ENCODE assay signal across 8 cellular contexts in the genomic region with DNA sequence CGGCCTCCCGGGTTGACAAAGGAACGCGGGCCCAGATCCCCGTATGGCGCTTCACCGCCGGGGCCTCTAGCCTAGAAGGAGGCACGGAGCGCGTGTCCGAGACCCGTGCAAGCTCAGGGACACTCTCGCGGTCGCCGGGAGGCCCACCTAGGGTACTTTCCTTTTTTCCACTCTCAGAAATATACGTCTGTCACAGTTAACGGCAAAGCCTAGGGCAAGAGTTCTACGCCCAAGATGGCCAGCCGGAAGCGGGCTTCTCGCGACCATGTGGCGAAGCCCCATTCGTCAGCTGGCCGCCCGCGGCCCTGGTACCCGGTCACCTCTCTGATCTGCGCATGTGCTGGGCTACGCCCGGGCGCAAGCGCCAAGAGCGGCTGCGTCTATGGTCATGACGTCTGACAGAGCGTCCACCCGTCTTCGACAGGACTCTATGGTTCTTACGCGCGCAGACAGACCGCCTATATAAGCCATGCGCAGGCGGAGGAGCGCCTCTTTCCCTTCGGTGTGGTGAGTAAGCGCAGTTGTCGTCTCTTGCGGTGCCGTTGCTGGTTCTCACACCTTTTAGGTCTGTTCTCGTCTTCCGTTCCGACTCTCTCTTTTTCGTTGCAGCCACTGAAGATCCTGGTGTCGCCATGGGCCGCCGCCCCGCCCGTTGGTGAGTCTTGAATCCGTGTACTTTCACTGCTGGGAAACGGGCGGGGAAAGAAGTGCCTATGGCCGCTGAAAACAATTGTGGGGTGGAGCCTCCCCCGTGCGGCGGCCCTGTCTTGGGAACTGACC. TPM values are rescaled to one million over a fixed set of nuclear protein-coding genes. Genes with fewer than 3 reads are reported as not detected.
DNase-seq lines count a peak whose midpoint lies in the region; ATAC-seq and TF ChIP-seq lines count a peak whose summit lies in the region.

TSS of gene RPL10 (plus strand) at position 490 of the 780 bp plus-strand sequence. CDS start at position 633, 143 bp downstream.

- peak within 1 kb of the TSS; percentile 36 for H4K91ac ChIP-seq in H9 (ENCODE audit: insufficient read length, low read depth, low read length)

- no CpG with 5 or more reads among the region's 69 CpGs for WGBS in H9 (ENCODE audit: extremely low coverage, insufficient read length, low lambda C conversion rate)

- H3K36me3 Mint-ChIP-seq in H9 (ENCODE audit: insufficient read depth in 1 of 3, low read depth in 3 of 3), result peaks cover 30 to 40% (median 30%) of the 10 kb centered on the region in 3 experiments
- peaks cover 13 to 26% (median 16%) of the 10 kb centered on the region in 3 donors for H3K36me3 Mint-ChIP-seq in naive thymus-derived CD8-positive, alpha-beta T cell
- H3K36me3 Mint-ChIP-seq in stimulated activated naive B cell treated with anti-CD40 and anti-IgM and Interleukin-4, amounts not matched to agents 10 μg/mL and 1 μg/mL and 100 μg/mL, for 72 hours, result peaks cover 31 to 35% of the 10 kb centered on the region in 2 donors

- DNase-seq in ELR (ENCODE audit: low read depth), result peak; percentile 94
- DNase-seq in H9, result peak; percentile 95
- peak; percentile 94 for DNase-seq in MG63
- peak; percentile 84 to 89 for DNase-seq in SHP77 (lab: John Stamatoyannopoulos, UW)
- peak; percentile 82 for DNase-seq in activated T-helper 9 cell treated with anti-CD3 and anti-CD28 coated beads, Interleukin-2, amount 50 U/mL, for 16 hours (ENCODE audit: low read depth)
- peak; percentile 96 for DNase-seq in fibroblast of mammary gland (ENCODE audit: low read depth)
- DNase-seq in naive thymus-derived CD8-positive, alpha-beta T cell, result peak; percentile 64 to 96 (median 87)
- DNase-seq in stimulated activated naive B cell treated with anti-CD40 and anti-IgM and Interleukin-4, amounts not matched to agents 10 μg/mL and 1 μg/mL and 100 μg/mL, for 72 hours, result peak; percentile 94

- H2BK5ac ChIP-seq in H9 (ENCODE audit: insufficient read length, low read length), result peak within 1 kb of the TSS; percentile 85

- peak within 1 kb of the TSS; percentile 96 to 97 for H3K4me3 Mint-ChIP-seq in H9
- peak within 1 kb of the TSS; percentile 94 to 100 (median 96) for H3K4me3 Mint-ChIP-seq in naive thymus-derived CD8-positive, alpha-beta T cell
- H3K4me3 Mint-ChIP-seq in stimulated activated naive B cell treated with anti-CD40 and anti-IgM and Interleukin-4, amounts not matched to agents 10 μg/mL and 1 μg/mL and 100 μg/mL, for 72 hours, result peak within 1 kb of the TSS; percentile 93 to 95

- peak within 1 kb of the TSS; percentile 56 for H3K4ac ChIP-seq in H9 (ENCODE audit: low read depth, low read length)

- peak within 1 kb of the TSS; percentile 39 for H2BK120ac ChIP-seq in H9 (ENCODE audit: low read depth, low read length, poor library complexity, severe bottlenecking)

- peaks cover 16% of the 10 kb centered on the region for H3K23me2 ChIP-seq in H9 (ENCODE audit: insufficient read length, low read depth, low read length, poor library complexity, severe bottlenecking)

- H3K4me1 Mint-ChIP-seq in H9, result peaks cover 0 to 15% of the 10 kb centered on the region in 2 experiments; a peak in 2 of 4 replicates
- H3K4me1 Mint-ChIP-seq in naive thymus-derived CD8-positive, alpha-beta T cell, result peaks cover 10 to 32% (median 22%) of the 10 kb centered on the region in 4 donors
- H3K4me1 Mint-ChIP-seq in stimulated activated naive B cell treated with anti-CD40 and anti-IgM and Interleukin-4, amounts not matched to agents 10 μg/mL and 1 μg/mL and 100 μg/mL, for 72 hours, result peaks cover 11 to 19% of the 10 kb centered on the region in 2 donors

- no peak within 1 kb of the TSS for H3K23ac ChIP-seq in H9 (ENCODE audit: insufficient read length, low read depth, low read length)

- H3K4me1 ChIP-seq in H9 (ENCODE audit: insufficient read depth, low read length), result no peaks in the 10 kb centered on the region

- H3K4me2 ChIP-seq in H9 (ENCODE audit: insufficient read depth, insufficient read length, low read length), result peak within 1 kb of the TSS; percentile 91

- H2AFZ ChIP-seq in H9 (ENCODE audit: low read length), result no peak within 1 kb of the TSS

- TF ChIP-seq CTCF in H9 (conservative IDR thresholded peaks at IDR 0.05) (no peak), fibroblast of mammary gland (conservative IDR thresholded peaks at IDR 0.05; ENCODE audit: control insufficient read depth, insufficient read depth, low read depth, low read length) (no peak)

- H3K79me1 ChIP-seq in H9 (ENCODE audit: insufficient read depth, low read depth, low read length, poor library complexity, severe bottlenecking), result no peaks in the 10 kb centered on the region

- H4K20me1 ChIP-seq in H9 (ENCODE audit: control insufficient read depth, insufficient read depth, insufficient read length), result no peaks in the 10 kb centered on the region

- H4K5ac ChIP-seq in H9 (ENCODE audit: insufficient read length, low read depth, low read length), result peak within 1 kb of the TSS; percentile 72

- H3K27me3 ChIP-seq in H9 (ENCODE audit: insufficient read depth, low read length) (no peaks in the 10 kb centered on the region), MG63 (no peaks in the 10 kb centered on the region)

- H3K79me2 ChIP-seq in H9 (ENCODE audit: insufficient read depth, low read length), result peaks cover 3% of the 10 kb centered on the region; the same call in 1 of the 2 replicates

- H3K18ac ChIP-seq in H9 (ENCODE audit: insufficient read length, low read depth, low read length), result peak within 1 kb of the TSS; percentile 96

- peak within 1 kb of the TSS; percentile 98 for H3K4me3 ChIP-seq in MG63
- peak within 1 kb of the TSS; percentile 87 for H3K4me3 ChIP-seq in fibroblast of mammary gland (ENCODE audit: control insufficient read depth, low read depth, low read length)

- H3K27ac Mint-ChIP-seq in H9, result peak within 1 kb of the TSS; percentile 97 to 99 (median 99)
- peak within 1 kb of the TSS; percentile 97 to 100 (median 99) for H3K27ac Mint-ChIP-seq in naive thymus-derived CD8-positive, alpha-beta T cell
- peak within 1 kb of the TSS; percentile 98 for H3K27ac Mint-ChIP-seq in stimulated activated naive B cell treated with anti-CD40 and anti-IgM and Interleukin-4, amounts not matched to agents 10 μg/mL and 1 μg/mL and 100 μg/mL, for 72 hours

- H4K8ac ChIP-seq in H9 (replicated peaks; ENCODE audit: insufficient read length, low read depth, low read length), result no peak within 1 kb of the TSS

- peaks cover 54 to 55% of the 10 kb centered on the region in 2 experiments for H3K9me3 Mint-ChIP-seq in H9
- no peaks in the 10 kb centered on the region for H3K9me3 Mint-ChIP-seq in naive thymus-derived CD8-positive, alpha-beta T cell
- H3K9me3 Mint-ChIP-seq in stimulated activated naive B cell treated with anti-CD40 and anti-IgM and Interleukin-4, amounts not matched to agents 10 μg/mL and 1 μg/mL and 100 μg/mL, for 72 hours, result no peaks in the 10 kb centered on the region

- peak; percentile 75 to 82 for ATAC-seq in naive thymus-derived CD8-positive, alpha-beta T cell
- ATAC-seq in stimulated activated naive B cell treated with anti-CD40 and anti-IgM and Interleukin-4, amounts not matched to agents 10 μg/mL and 1 μg/mL and 100 μg/mL, for 72 hours (replicated peaks), result peak; percentile 80 to 85

- H3K27ac ChIP-seq in H9 (ENCODE audit: insufficient read length, low read depth, low read length), result peak within 1 kb of the TSS; percentile 70

- H2AK5ac ChIP-seq in H9 (ENCODE audit: insufficient read length, low read length), result no peak within 1 kb of the TSS

- peaks cover 33% of the 10 kb centered on the region for H3K36me3 ChIP-seq in MG63

- H3K27me3 Mint-ChIP-seq in H9 (ENCODE audit: low read depth), result peaks cover 5% of the 10 kb centered on the region
- H3K27me3 Mint-ChIP-seq in naive thymus-derived CD8-positive, alpha-beta T cell, result no peaks in the 10 kb centered on the region
- no peaks in the 10 kb centered on the region for H3K27me3 Mint-ChIP-seq in stimulated activated naive B cell treated with anti-CD40 and anti-IgM and Interleukin-4, amounts not matched to agents 10 μg/mL and 1 μg/mL and 100 μg/mL, for 72 hours

- H3T11ph ChIP-seq in H9 (ENCODE audit: low read length), result no peak within 1 kb of the TSS

- POLR2A ChIA-PET in naive thymus-derived CD8-positive, alpha-beta T cell (lab: Charles Lee), result interaction anchor here (0.7 to 6.0 kb wide), 36 partner anchors 13 to 471 kb away, joined by 3 to 102 read pairs (median 5); partner anchors contain the start of genes ATP6AP1, DNASE1L1, EMD and FAM3A

- H2BK20ac ChIP-seq in H9 (ENCODE audit: low read depth, low read length, poor library complexity, severe bottlenecking), result no peak within 1 kb of the TSS

- no peak within 1 kb of the TSS for H2BK15ac ChIP-seq in H9 (ENCODE audit: low read depth, low read length)

- peaks cover 27% of the 10 kb centered on the region for H3K9me3 ChIP-seq in H9 (ENCODE audit: control insufficient read depth, low read depth, low read length)
- H3K9me3 ChIP-seq in MG63, result no peaks in the 10 kb centered on the region

- H3K14ac ChIP-seq in H9 (ENCODE audit: insufficient read depth, low read length), result peak within 1 kb of the TSS; percentile 98

- H3K56ac ChIP-seq in H9 (ENCODE audit: insufficient read length, low read depth, low read length), result peak within 1 kb of the TSS; percentile 60

- peak within 1 kb of the TSS; percentile 99 for H3K9ac ChIP-seq in H9 (ENCODE audit: extremely low read depth, insufficient read length, low read length)

- H2BK12ac ChIP-seq in H9 (ENCODE audit: insufficient read length, low read depth, low read length), result no peak within 1 kb of the TSS

RNA-seq across cellular contexts. Expression of gene RPL10, which starts in this region (rescaled TPM):
- total RNA-seq in H9 (2021), result 2,110 and 2,124 TPM in 2 replicates
- total RNA-seq in MG63 (2014; rRNA removed; shearing (Covaris generic); ENCODE audit: low replicate concordance), result 2,393 and 3,736 TPM in 2 replicates
- 1,000 to 10,000 TPM; 4,733 to 4,862 TPM for total RNA-seq in naive thymus-derived CD8-positive, alpha-beta T cell
- 1,000 to 10,000 TPM; 5,585 to 7,081 (median 6,663) TPM for polyA plus RNA-seq in naive thymus-derived CD8-positive, alpha-beta T cell

Comparison
In these comparisons a context has a peak if more than half of its experiments do, and no peak if none do; other contexts are left out.
1. Peak in every context shown above with its lines: DNase-seq, ATAC-seq, H3K4me3 ChIP-seq and H3K27ac ChIP-seq.